ENCODE assay signal across 7 cellular contexts in genomic region chr15:40928975-40929729, GRCh38. TPM values are rescaled to one million over a fixed set of nuclear protein-coding genes. Genes with fewer than 3 reads are reported as not detected.
DNase-seq lines count a peak whose midpoint lies in the region; ATAC-seq, FAIRE-seq and TF ChIP-seq lines count a peak whose summit lies in the region.

TSS of gene DLL4 (plus strand) at chr15:40929340. CDS start at chr15:40929669, 329 bp downstream.

- peak in 1 of 56 donors; percentile 7 for TF ChIP-seq CTCF in dorsolateral prefrontal cortex (IDR thresholded peaks at IDR 0.05 in 54 of 56, conservative IDR thresholded peaks at IDR 0.05 in 2 of 56; ENCODE audit: low read depth in 1 of 56, partially characterized antibody in 56 of 56)

- POLR2A ChIA-PET in T-cell (lab: Charles Lee) = no interaction called here

- no peaks in the 10 kb centered on the region for H3K36me3 Mint-ChIP-seq in T-cell

- H3K27ac ChIP-seq in dorsolateral prefrontal cortex (peak within 1 kb of the TSS in 9 of 59 donors; percentile 3 to 36 (median 18)), thymus (ENCODE audit: low read depth) (no peak within 1 kb of the TSS)

- H3K4me3 Mint-ChIP-seq in T-cell = peak within 1 kb of the TSS; percentile 71 to 89 (median 76)

- H3K4me3 ChIP-seq in dorsolateral prefrontal cortex = peak within 1 kb of the TSS; percentile 20 to 79 (median 56)
- H3K4me3 ChIP-seq in thymus (ENCODE audit: low read length) = peak within 1 kb of the TSS; percentile 47

- peaks cover 43 to 71% of the 10 kb centered on the region in 2 donors for H3K27me3 Mint-ChIP-seq in T-cell

- H3K4me1 Mint-ChIP-seq in T-cell = peaks cover 41 to 51% (median 44%) of the 10 kb centered on the region in 3 donors

- H3K27me3 ChIP-seq in dorsolateral prefrontal cortex = peaks cover 0 to 77% (median 60%) of the 10 kb centered on the region in 45 donors
- peaks cover 67% of the 10 kb centered on the region for H3K27me3 ChIP-seq in thymus (ENCODE audit: control insufficient read depth, insufficient read depth)

- H3K9me3 Mint-ChIP-seq in T-cell = no peaks in the 10 kb centered on the region

- peak; percentile 66 for FAIRE-seq in GM12891 (lab: Jason Lieb, UNC)

- H3K9me3 ChIP-seq in thymus (ENCODE audit: control insufficient read depth) = no peaks in the 10 kb centered on the region

- TF ChIP-seq POLR2A in GM12891 (IDR thresholded peaks at IDR 0.05; ENCODE audit: low read depth, low read length) = no peak

- no peak within 1 kb of the TSS for H3K27ac Mint-ChIP-seq in T-cell

- CTCF ChIA-PET in T-cell (lab: Charles Lee) = interaction anchor here (0.6 to 0.9 kb wide), 2 partner anchors 25 to 26 kb away, joined by 3 to 5 read pairs; no protein-coding TSS in a partner anchor

- under 1% methylated on average over 72 of the region's 72 CpGs for WGBS in thymus

- no peaks in the 10 kb centered on the region for H3K36me3 ChIP-seq in thymus (ENCODE audit: control insufficient read depth, insufficient read depth)

- peaks cover 51% of the 10 kb centered on the region for H3K4me1 ChIP-seq in thymus (ENCODE audit: control insufficient read depth, insufficient read depth, low read length)

- ATAC-seq in T-cell (replicated peaks in 1 of 4) = peak; percentile 52 to 62 (median 56)

- DNase-seq in GM12891 (ENCODE audit: insufficient read length, low spot score) (no peak), NCI-H128 (lab: John Stamatoyannopoulos, UW; ENCODE audit: unreplicated experiment) (peak; percentile 65), T-cell (peak in 9 of 34 experiments; percentile 26 to 48 (median 39)), dorsolateral prefrontal cortex (no peak), lung microvascular endothelial cell (ENCODE audit: low read depth in 2 of 2) (peak; percentile 91 to 98), GF-D8 (lab: John Stamatoyannopoulos, UW) (no peak)

- intact Hi-C loops in dorsolateral prefrontal cortex (cut with DNase I) = no loop called here

TF ChIP-seq in GM12891, 5 proteins besides CTCF, POLR2A, EP300 and RAD21:
- TF ChIP-seq SPI1 (IDR thresholded peaks at IDR 0.05; ENCODE audit: low read depth, low read length) (no peak), PAX5 (IDR thresholded peaks at IDR 0.05; ENCODE audit: insufficient read depth, low read length, severe bottlenecking) (no peak), POU2F2 (IDR thresholded peaks at IDR 0.05; ENCODE audit: low read depth, low read length) (no peak), TAF1 (IDR thresholded peaks at IDR 0.05; ENCODE audit: low read depth, low read length) (no peak), POLR2AphosphoS5 (IDR thresholded peaks at IDR 0.05; ENCODE audit: low read depth, low read length) (no peak)

RNA-seq across cellular contexts. Expression of gene DLL4, which starts in this region (rescaled TPM):
- 0.09 TPM for polyA plus RNA-seq in GM12891 (2012; ENCODE audit: low read depth, missing spikeins)
- total RNA-seq in T-cell = under 1 TPM in 3 of 5 donors, not detected in 2; 0.12 to 0.25 (median 0.13) TPM
- total RNA-seq in dorsolateral prefrontal cortex = 10 to 100 TPM in 41 of 120 experiments, 1 to 10 TPM in 79; 2.2 to 25.3 (median 7.9) TPM
- 48.0 and 75.2 TPM in 2 replicates for total RNA-seq in lung microvascular endothelial cell
- polyA plus RNA-seq in thymus = 5.9 TPM

Comparison
In these comparisons a context has a peak if more than half of its experiments do, and no peak if none do; other contexts are left out.
1. Peak in ATAC-seq in T-cell; RNA of the gene not detected or under 1 TPM.
2. DNase-seq: peak in NCI-H128 (single experiment) and lung microvascular endothelial cell (2 of 2); none in GM12891 (single experiment), dorsolateral prefrontal cortex (0 of 10) and GF-D8 (single experiment).